28 cellular contexts compared by ENCODE assay signal in genomic region chr11:120089036-120090001, GRCh38. TPM values are rescaled to one million over a fixed set of nuclear protein-coding genes. Genes with fewer than 3 reads are reported as not detected.
DNase-seq lines count a peak whose midpoint lies in the region; ATAC-seq, FAIRE-seq and TF ChIP-seq lines count a peak whose summit lies in the region.
"Had no signal": no experiment of that assay in that cellular context is flagged by ENCODE, and none has a peak within 500 bp of the region (broad histone marks: within the 10 kb centered on the region; RNA-seq: fewer than 3 reads in every experiment).

No MANE protein-coding gene starts in this region.

- intact Hi-C loops in Right ventricle myocardium inferior (cut with DNase I), result no loop called here

- no peak overlapping the region for H3K4me3 ChIP-seq in right atrium auricular region
- H3K4me3 ChIP-seq in thoracic aorta, result no peak overlapping the region
- H3K4me3 ChIP-seq: Peyer's patch, SK-N-MC, uterus had no signal

- H3K4me1 ChIP-seq in right atrium auricular region (no peaks in the 10 kb centered on the region), thoracic aorta (ENCODE audit: control insufficient read depth in 1 of 2, low read depth in 2 of 2) (peaks cover 23 to 54% of the 10 kb centered on the region in 2 donors)
- H3K4me1 ChIP-seq: Peyer's patch had no signal

- TF ChIP-seq POLR2A in erythroblast (IDR thresholded peaks at IDR 0.05; ENCODE audit: low read length), result no peak

- H3K9me3 ChIP-seq in right atrium auricular region (no peaks in the 10 kb centered on the region), thoracic aorta (no peaks in the 10 kb centered on the region)
- H3K9me3 ChIP-seq: Peyer's patch, uterus had no signal

- ATAC-seq in Right ventricle myocardium inferior (peak; percentile 64), thoracic aorta (ENCODE audit: insufficient number of reproducible peaks, low FRiP score, low read depth) (peak; percentile 54)
- ATAC-seq in activated CD4-positive, CD25-positive, alpha-beta regulatory T cell treated with anti-CD3 and anti-CD28 coated beads, Interleukin-2, amount 50 U/mL, for 24 hours, result no peak
- ATAC-seq: effector memory CD8-positive, alpha-beta T cell had no signal

- H3K27ac ChIP-seq in right atrium auricular region (no peak overlapping the region), thoracic aorta (peak overlapping the region; percentile 51 to 74)
- H3K27ac ChIP-seq: Peyer's patch, SK-N-MC had no signal

- no peaks in the 10 kb centered on the region for H3K27me3 ChIP-seq in right atrium auricular region
- H3K27me3 ChIP-seq in thoracic aorta (replicated peaks; ENCODE audit: insufficient read depth), result no peaks in the 10 kb centered on the region
- H3K27me3 ChIP-seq: Peyer's patch, uterus had no signal

- no peak for TF ChIP-seq CTCF in right atrium auricular region (IDR thresholded peaks at IDR 0.05)
- TF ChIP-seq CTCF in thoracic aorta (IDR thresholded peaks at IDR 0.05), result no peak

- peak; percentile 98 for FAIRE-seq in frontal cortex (lab: Jason Lieb, UNC)
- FAIRE-seq: H54, small intestine had no signal

- H3K36me3 ChIP-seq in right atrium auricular region (no peaks in the 10 kb centered on the region), thoracic aorta (no peaks in the 10 kb centered on the region)
- H3K36me3 ChIP-seq: Peyer's patch, uterus had no signal

- DNase-seq in Right ventricle myocardium inferior (ENCODE audit: missing footprints), result no peak
- DNase-seq in right atrium auricular region (ENCODE audit: low spot score), result no peak
- DNase-seq in frontal cortex (ENCODE audit: low spot score in 2 of 2), result no peak
- peak; percentile 39 for DNase-seq in occipital lobe (lab: John Stamatoyannopoulos, UW)
- DNase-seq in thoracic aorta (ENCODE audit: low spot score), result peak; percentile 17
- no peak for DNase-seq in kidney glomerular epithelial cell (lab: John Stamatoyannopoulos, UW)
- no peak for DNase-seq in erythroblast (lab: John Stamatoyannopoulos, UW)
- DNase-seq: 8988T; activated CD4-positive, alpha-beta T cell treated with anti-CD3 and anti-CD28 coated beads, Interleukin-2, amount 50 U/mL, for 48 hours; activated gamma-delta T cell; AML-193; COR-L47; effector memory CD8-positive, alpha-beta T cell; immature natural killer cell; KBM-7; naive B cell; NCI-H1694; NCI-H774; Peyer's patch; small intestine; stimulated activated CD4-positive, alpha-beta T cell treated with anti-CD3 and anti-CD28 coated beads, Interleukin-4, amount 100 ng/mL, for 1 hour; uterus had no signal

RNA-seq across cellular contexts. Expression of gene TRIM29, which starts 48.6 kb away (rescaled TPM):
- not detected for total RNA-seq in Right ventricle myocardium inferior
- total RNA-seq in right atrium auricular region, result 1 to 10 TPM in 1 of 2 donors, under 1 TPM in 1; 0.85 to 2.7 TPM
- total RNA-seq in frontal cortex, result not detected
- total RNA-seq in occipital lobe, result 0.47 TPM
- total RNA-seq in thoracic aorta, result 1 to 10 TPM in 1 of 2 donors, under 1 TPM in 1; 0.49 to 2.7 TPM
- total RNA-seq: chondrocyte, lung microvascular endothelial cell, progenitor cell of endocrine pancreas had no signal

Comparison
In these comparisons a context has a peak if more than half of its experiments do, and no peak if none do; other contexts are left out.
1. ATAC-seq: peak in Right ventricle myocardium inferior (single experiment) and thoracic aorta (single experiment); none in activated CD4-positive, CD25-positive, alpha-beta regulatory T cell treated with anti-CD3 and anti-CD28 coated beads, Interleukin-2, amount 50 U/mL, for 24 hours (0 of 2).
2. DNase-seq: peak in occipital lobe (single experiment) and thoracic aorta (single experiment); none in Right ventricle myocardium inferior (single experiment), right atrium auricular region (single experiment), frontal cortex (0 of 2), kidney glomerular epithelial cell (single experiment) and erythroblast (0 of 2).
3. H3K27ac ChIP-seq: peak in thoracic aorta (2 of 2); none in right atrium auricular region (0 of 2).